In the genomic region with DNA sequence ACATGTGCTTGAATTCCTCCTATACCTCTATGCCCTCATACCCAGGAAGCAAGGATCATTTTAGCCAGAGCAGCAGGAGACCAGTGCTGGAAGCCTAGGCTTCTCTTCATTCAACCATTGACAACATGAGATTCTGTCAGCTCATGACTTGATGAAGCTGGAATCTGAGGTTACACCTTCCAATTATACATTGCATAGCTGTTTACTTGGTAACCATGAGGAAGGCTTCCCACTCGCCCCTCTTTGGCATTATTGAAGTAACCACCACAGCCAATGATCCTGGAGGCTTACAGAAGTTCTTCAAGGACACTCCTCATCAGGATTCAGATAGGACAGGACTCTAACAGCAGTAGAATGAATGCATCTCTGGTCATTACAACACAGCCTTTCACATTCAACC, we compare ENCODE assay signal across 14 cellular contexts.
"Had no signal": no experiment of that assay in that cellular context is flagged by ENCODE, and none has a peak within 500 bp of the region (broad histone marks: within the 10 kb centered on the region; RNA-seq: fewer than 3 reads in every experiment).

No MANE protein-coding gene starts in this region.

- H3K4me1 ChIP-seq: gastrocnemius medialis, uterus had no signal

- ATAC-seq: esophagus mucosa, gastrocnemius medialis, mucosa of descending colon, natural killer cell had no signal

- H3K36me3 ChIP-seq: gastrocnemius medialis, ovary, uterus had no signal

- DNase-seq: dorsolateral prefrontal cortex; effector CD8-positive, alpha-beta T cell; gastrocnemius medialis; kidney; mucosa of descending colon; natural killer cell; ovary; right cardiac atrium; stimulated activated CD4-positive, alpha-beta T cell treated with anti-CD3 and anti-CD28 coated beads, Interleukin-2, amount 100 ng/mL, for 48 hours; stimulated activated naive CD4-positive, alpha-beta T cell treated with Interleukin-2 at 50 U/mL for 16 hours; uterus had no signal

- H3K27me3 ChIP-seq: gastrocnemius medialis, ovary, uterus had no signal

- H3K9me3 ChIP-seq: gastrocnemius medialis, mucosa of descending colon, ovary, uterus had no signal

- H3K4me3 ChIP-seq: coronary artery, dorsolateral prefrontal cortex, gastrocnemius medialis, mucosa of descending colon, ovary, smooth muscle cell, uterus had no signal

- H3K27ac ChIP-seq: coronary artery, dorsolateral prefrontal cortex, gastrocnemius medialis, ovary, uterus had no signal
